In genomic region chr18:11283531-11284071, GRCh38 we compare ENCODE assay signal across 29 cellular contexts.
"Had no signal": no experiment of that assay in that cellular context is flagged by ENCODE, and none has a peak within 500 bp of the region (broad histone marks: within the 10 kb centered on the region; RNA-seq: fewer than 3 reads in every experiment).

No MANE protein-coding gene starts in this region.

- H3K4me3 Mint-ChIP-seq: activated CD4-positive, alpha-beta memory T cell treated with anti-CD3 and anti-CD28 coated beads, Interleukin-2, amount 10 ng/mL, durations not matched to agents 7 days and 5 days; activated CD4-positive, alpha-beta T cell treated with anti-CD3 and anti-CD28 coated beads, Interleukin-2, amount 10 ng/mL, durations not matched to agents 7 days and 5 days; activated naive CD4-positive, alpha-beta T cell treated with anti-CD3 and anti-CD28 coated beads, Interleukin-2, amount 50 U/mL, for 24 hours; activated naive CD8-positive, alpha-beta T cell treated with anti-CD3 and anti-CD28 coated beads, Interleukin-2, amount 50 U/mL, for 24 hours; activated T-cell treated with anti-CD3 and anti-CD28 coated beads, Interleukin-2, amount 50 U/mL, for 4 hours; effector memory CD8-positive, alpha-beta T cell; immature natural killer cell; natural killer cell treated with Interleukin-12 subunit alpha and Interleukin-12 subunit beta and Interleukin-15 and Interleukin-18, amount 100 ng/mL, for 72 hours had no signal

- H3K27ac Mint-ChIP-seq: activated CD4-positive, alpha-beta memory T cell treated with anti-CD3 and anti-CD28 coated beads, Interleukin-2, amount 10 ng/mL, durations not matched to agents 7 days and 5 days; activated CD4-positive, alpha-beta T cell treated with anti-CD3 and anti-CD28 coated beads, Interleukin-2, amount 10 ng/mL, durations not matched to agents 7 days and 5 days; activated naive CD4-positive, alpha-beta T cell treated with anti-CD3 and anti-CD28 coated beads, Interleukin-2, amount 50 U/mL, for 24 hours; activated naive CD8-positive, alpha-beta T cell treated with anti-CD3 and anti-CD28 coated beads, Interleukin-2, amount 50 U/mL, for 24 hours; activated T-helper 2 cell treated with anti-CD3 and anti-CD28 coated beads, Interferon-gamma antibody, Interleukin-2, Interleukin-4, amounts not matched to agents 10 μg/mL and 5 μg/mL and 100 μg/mL, durations not matched to agents 14 hours and 24 hours and 36 hours; effector memory CD8-positive, alpha-beta T cell; immature natural killer cell; natural killer cell treated with Interleukin-12 subunit alpha and Interleukin-12 subunit beta and Interleukin-15 and Interleukin-18, amount 100 ng/mL, for 72 hours; progenitor cell of endocrine pancreas had no signal

- ATAC-seq: activated naive CD8-positive, alpha-beta T cell treated with anti-CD3 and anti-CD28 coated beads, Interleukin-2, amount 50 U/mL, for 24 hours; activated T-cell treated with anti-CD3 and anti-CD28 coated beads, Interleukin-2, amount 50 U/mL, for 4 hours; effector memory CD8-positive, alpha-beta T cell; lower lobe of right lung; mucosa of descending colon; natural killer cell treated with Interleukin-12 subunit alpha and Interleukin-12 subunit beta and Interleukin-15 and Interleukin-18, amount 100 ng/mL, for 72 hours; sciatic nerve had no signal

- H3K9me3 ChIP-seq: colonic mucosa, lower lobe of right lung, neutrophil, ovary, suprapubic skin, tibial artery had no signal

- H3K4me1 ChIP-seq: colonic mucosa, lower lobe of right lung, suprapubic skin had no signal

- H3K27me3 Mint-ChIP-seq: activated CD4-positive, alpha-beta memory T cell treated with anti-CD3 and anti-CD28 coated beads, Interleukin-2, amount 10 ng/mL, durations not matched to agents 7 days and 5 days; activated CD4-positive, alpha-beta T cell treated with anti-CD3 and anti-CD28 coated beads, Interleukin-2, amount 10 ng/mL, durations not matched to agents 7 days and 5 days; activated naive CD4-positive, alpha-beta T cell treated with anti-CD3 and anti-CD28 coated beads, Interleukin-2, amount 50 U/mL, for 24 hours; activated naive CD8-positive, alpha-beta T cell treated with anti-CD3 and anti-CD28 coated beads, Interleukin-2, amount 50 U/mL, for 24 hours; effector memory CD8-positive, alpha-beta T cell; natural killer cell treated with Interleukin-12 subunit alpha and Interleukin-12 subunit beta and Interleukin-15 and Interleukin-18, amount 100 ng/mL, for 72 hours; progenitor cell of endocrine pancreas had no signal

- H3K4me1 Mint-ChIP-seq: activated CD4-positive, alpha-beta memory T cell treated with anti-CD3 and anti-CD28 coated beads, Interleukin-2, amount 10 ng/mL, durations not matched to agents 7 days and 5 days; activated CD4-positive, alpha-beta T cell treated with anti-CD3 and anti-CD28 coated beads, Interleukin-2, amount 10 ng/mL, durations not matched to agents 7 days and 5 days; activated naive CD4-positive, alpha-beta T cell treated with anti-CD3 and anti-CD28 coated beads, Interleukin-2, amount 50 U/mL, for 24 hours; activated naive CD8-positive, alpha-beta T cell treated with anti-CD3 and anti-CD28 coated beads, Interleukin-2, amount 50 U/mL, for 24 hours; immature natural killer cell had no signal

- H3K9me3 Mint-ChIP-seq: activated CD4-positive, alpha-beta memory T cell treated with anti-CD3 and anti-CD28 coated beads, Interleukin-2, amount 10 ng/mL, durations not matched to agents 7 days and 5 days; activated CD4-positive, alpha-beta T cell treated with anti-CD3 and anti-CD28 coated beads, Interleukin-2, amount 10 ng/mL, durations not matched to agents 7 days and 5 days; activated naive CD8-positive, alpha-beta T cell treated with anti-CD3 and anti-CD28 coated beads, Interleukin-2, amount 50 U/mL, for 24 hours; activated T-cell treated with anti-CD3 and anti-CD28 coated beads, Interleukin-2, amount 50 U/mL, for 4 hours; activated T-helper 2 cell treated with anti-CD3 and anti-CD28 coated beads, Interferon-gamma antibody, Interleukin-2, Interleukin-4, amounts not matched to agents 10 μg/mL and 5 μg/mL and 100 μg/mL, durations not matched to agents 14 hours and 24 hours and 36 hours; natural killer cell treated with Interleukin-12 subunit alpha and Interleukin-12 subunit beta and Interleukin-15 and Interleukin-18, amount 100 ng/mL, for 72 hours had no signal

- DNase-seq: activated CD4-positive, alpha-beta memory T cell treated with anti-CD3 and anti-CD28 coated beads, Interleukin-2, amount 10 ng/mL, durations not matched to agents 7 days and 5 days; activated CD4-positive, alpha-beta T cell treated with anti-CD3 and anti-CD28 coated beads for 1 hour; activated CD4-positive, alpha-beta T cell treated with anti-CD3 and anti-CD28 coated beads, Interleukin-2, amount 10 ng/mL, durations not matched to agents 7 days and 5 days; activated naive CD8-positive, alpha-beta T cell treated with anti-CD3 and anti-CD28 coated beads, Interleukin-2, amount 50 U/mL, for 24 hours; activated T-cell treated with anti-CD3 and anti-CD28 coated beads, Interleukin-2, amount 50 U/mL, for 4 hours; amygdala; cerebellar nuclear complex; colonic mucosa; effector memory CD8-positive, alpha-beta T cell; erythroblast; head of caudate nucleus; hypothalamus; immature natural killer cell; lower lobe of right lung; mesendoderm; mucosa of descending colon; ovary; small intestine; stimulated activated naive CD4-positive, alpha-beta T cell; T-helper 2 cell; tibial artery had no signal

- H3K36me3 ChIP-seq: cardiac muscle cell, colonic mucosa, lower lobe of right lung, neutrophil, ovary, suprapubic skin, tibial artery had no signal

- H3K4me3 ChIP-seq: cardiac muscle cell, colonic mucosa, lower lobe of right lung, mucosa of descending colon, ovary, suprapubic skin, tibial artery had no signal

- H3K27ac ChIP-seq: cardiac muscle cell, colonic mucosa, lower lobe of right lung, neutrophil, ovary, suprapubic skin, tibial artery had no signal

- H3K27me3 ChIP-seq: cardiac muscle cell, colonic mucosa, neutrophil, ovary, suprapubic skin, tibial artery had no signal

- H3K36me3 Mint-ChIP-seq: activated naive CD4-positive, alpha-beta T cell treated with anti-CD3 and anti-CD28 coated beads, Interleukin-2, amount 50 U/mL, for 24 hours; immature natural killer cell; natural killer cell treated with Interleukin-12 subunit alpha and Interleukin-12 subunit beta and Interleukin-15 and Interleukin-18, amount 100 ng/mL, for 72 hours had no signal
